15 cellular contexts compared by ENCODE assay signal in genomic region chr22:48173061-48173849, GRCh38.
DNase-seq lines count a peak whose midpoint lies in the region; ATAC-seq and TF ChIP-seq lines count a peak whose summit lies in the region.
"Had no signal": no experiment of that assay in that cellular context is flagged by ENCODE, and none has a peak within 500 bp of the region (broad histone marks: within the 10 kb centered on the region; RNA-seq: fewer than 3 reads in every experiment).

No MANE protein-coding gene starts in this region.

- TF ChIP-seq CTCF in stomach (IDR thresholded peaks at IDR 0.05) = no peak

- H3K36me3 ChIP-seq in stomach = no peaks in the 10 kb centered on the region
- H3K36me3 ChIP-seq: BLaER1 treated with 17β-estradiol and CSF1 and Interleukin-3, amounts not matched to agents 10 nM and 100 nM; HAP-1 had no signal

- ATAC-seq in HG02571 (IDR thresholded peaks at IDR 0.05; ENCODE audit: unreplicated experiment) = no peak
- ATAC-seq: GM12878 had no signal

- intact Hi-C loops in stomach (cut with DNase I; ENCODE audit: low total_unique reads) = no loop called here

- H3K4me1 ChIP-seq in stomach = no peaks in the 10 kb centered on the region
- H3K4me1 ChIP-seq: HAP-1 had no signal

- peaks cover 0 to 54% (median 0%) of the 10 kb centered on the region in 3 donors for H3K27me3 ChIP-seq in stomach
- H3K27me3 ChIP-seq: BLaER1 treated with 17β-estradiol and CSF1 and Interleukin-3, amounts not matched to agents 10 nM and 100 nM had no signal

- 72 to 79% (median 76%) methylated on average over 21 of the region's 21 CpGs for WGBS in stomach, 5 donors

- TF ChIP-seq EP300 in stomach (IDR thresholded peaks at IDR 0.05) = no peak

- H3K9me3 ChIP-seq in stomach = no peaks in the 10 kb centered on the region
- H3K9me3 ChIP-seq: BLaER1 treated with 17β-estradiol and CSF1 and Interleukin-3, amounts not matched to agents 10 nM and 100 nM; HAP-1 had no signal

- H3K27ac ChIP-seq in stomach = no peak overlapping the region
- H3K27ac ChIP-seq: 22Rv1; BLaER1 treated with 17β-estradiol and CSF1 and Interleukin-3, amounts not matched to agents 10 nM and 100 nM; HL-60 had no signal

- TF ChIP-seq POLR2A in stomach (IDR thresholded peaks at IDR 0.05) = no peak

- H3K4me3 ChIP-seq in stomach = no peak overlapping the region
- H3K4me3 ChIP-seq: BLaER1 treated with 17β-estradiol and CSF1 and Interleukin-3, amounts not matched to agents 10 nM and 100 nM; GM12878; HAP-1 had no signal

- DNase-seq in NCI-H1694 treated with DMSO at 0.1 percent for 48 hours (lab: John Stamatoyannopoulos, UW) (peak; percentile 58), NCI-H1694 (lab: John Stamatoyannopoulos, UW) (no peak), cerebellar nuclear complex (lab: John Stamatoyannopoulos, UW) (peak; percentile 66 to 73), islet precursor cell (peak; percentile 12), stomach (peak; percentile 19), GM19238 (ENCODE audit: insufficient read length, low spot score) (no peak), T-helper 2 cell (no peak)
- DNase-seq: CD4-positive, CD25-positive, alpha-beta regulatory T cell; DMS53 had no signal

Comparison
In these comparisons a context has a peak if more than half of its experiments do, and no peak if none do; other contexts are left out.
1. DNase-seq: peak in NCI-H1694 treated with DMSO at 0.1 percent for 48 hours (single experiment), cerebellar nuclear complex (2 of 2), islet precursor cell (single experiment) and stomach (single experiment); none in NCI-H1694 (single experiment), GM19238 (single experiment) and T-helper 2 cell (0 of 5).